10 cellular contexts compared by ENCODE assay signal in genomic region chr6:2862712-2863174, GRCh38. TPM values are rescaled to one million over a fixed set of nuclear protein-coding genes. Genes with fewer than 3 reads are reported as not detected.
DNase-seq lines count a peak whose midpoint lies in the region; ATAC-seq and TF ChIP-seq lines count a peak whose summit lies in the region.
"Had no signal": no experiment of that assay in that cellular context is flagged by ENCODE, and none has a peak within 500 bp of the region (broad histone marks: within the 10 kb centered on the region; RNA-seq: fewer than 3 reads in every experiment).

No MANE protein-coding gene starts in this region.

- H3K4me1 Mint-ChIP-seq in activated T-cell treated with anti-CD3 and anti-CD28 coated beads, Interleukin-2, amount 50 U/mL, for 72 hours (ENCODE audit: low read depth), result peaks cover 87% of the 10 kb centered on the region
- peaks cover 31% of the 10 kb centered on the region for H3K4me1 Mint-ChIP-seq in endothelial cell (ENCODE audit: unreplicated experiment)

- H3K36me3 Mint-ChIP-seq in activated T-cell treated with anti-CD3 and anti-CD28 coated beads, Interleukin-2, amount 50 U/mL, for 72 hours (ENCODE audit: insufficient read depth in 2 of 2), result peaks cover 3 to 4% of the 10 kb centered on the region in 2 donors
- H3K36me3 Mint-ChIP-seq in endothelial cell (ENCODE audit: low read depth, unreplicated experiment), result peaks cover 3% of the 10 kb centered on the region

- H3K4me3 ChIP-seq in GM06990 (replicated peaks; ENCODE audit: low read depth, low read length), result no peak overlapping the region
- H3K4me3 ChIP-seq in psoas muscle, result no peak overlapping the region

- peaks cover 13% of the 10 kb centered on the region for H3K4me1 ChIP-seq in psoas muscle

- peak overlapping the region; percentile 77 to 97 for H3K4me3 Mint-ChIP-seq in activated T-cell treated with anti-CD3 and anti-CD28 coated beads, Interleukin-2, amount 50 U/mL, for 72 hours
- H3K4me3 Mint-ChIP-seq in endothelial cell (ENCODE audit: unreplicated experiment), result no peak overlapping the region

- DNase-seq in GM06990 (ENCODE audit: extremely low read depth, insufficient read length) (peak; percentile 84), psoas muscle (no peak), HCEC 1CT (no peak), endothelial cell (ENCODE audit: low spot score) (no peak), AG08395 (ENCODE audit: low spot score) (no peak)
- peak; percentile 73 to 81 for DNase-seq in activated T-cell treated with anti-CD3 and anti-CD28 coated beads, Interleukin-2, amount 50 U/mL, for 72 hours
- DNase-seq: GDM1 had no signal

- H3K9me3 Mint-ChIP-seq in activated T-cell treated with anti-CD3 and anti-CD28 coated beads, Interleukin-2, amount 50 U/mL, for 72 hours, result no peaks in the 10 kb centered on the region
- H3K9me3 Mint-ChIP-seq in endothelial cell (ENCODE audit: unreplicated experiment), result no peaks in the 10 kb centered on the region

- no peaks in the 10 kb centered on the region for H3K9me3 ChIP-seq in psoas muscle

- no peak overlapping the region for H3K27ac ChIP-seq in psoas muscle

- 46 to 54% (median 50%) methylated on average over 3 of the region's 3 CpGs for WGBS in psoas muscle, 3 donors

- H3K27me3 Mint-ChIP-seq in activated T-cell treated with anti-CD3 and anti-CD28 coated beads, Interleukin-2, amount 50 U/mL, for 72 hours (ENCODE audit: low read depth), result no peaks in the 10 kb centered on the region
- H3K27me3 Mint-ChIP-seq in endothelial cell (ENCODE audit: unreplicated experiment), result no peaks in the 10 kb centered on the region

- ATAC-seq in GM19397 (IDR thresholded peaks at IDR 0.05; ENCODE audit: unreplicated experiment) (peak; percentile 51), HG03159 (IDR thresholded peaks at IDR 0.05; ENCODE audit: unreplicated experiment) (peak; percentile 59), psoas muscle (no peak)
- peak; percentile 65 to 75 for ATAC-seq in activated T-cell treated with anti-CD3 and anti-CD28 coated beads, Interleukin-2, amount 50 U/mL, for 72 hours (replicated peaks in 1 of 2)

- H3K36me3 ChIP-seq in GM06990 (ENCODE audit: control insufficient read depth, insufficient read depth, low read length) (no peaks in the 10 kb centered on the region), psoas muscle (ENCODE audit: insufficient read depth in 1 of 2, low read depth in 1 of 2) (no peaks in the 10 kb centered on the region)

- intact Hi-C loops in psoas muscle (cut with DNase I), result no loop called here

- H3K27ac Mint-ChIP-seq in activated T-cell treated with anti-CD3 and anti-CD28 coated beads, Interleukin-2, amount 50 U/mL, for 72 hours, result peak overlapping the region; percentile 100
- no peak overlapping the region for H3K27ac Mint-ChIP-seq in endothelial cell (ENCODE audit: unreplicated experiment)

- H3K27me3 ChIP-seq in GM06990 (replicated peaks; ENCODE audit: control insufficient read depth, insufficient read depth, low read length) (no peaks in the 10 kb centered on the region), psoas muscle (ENCODE audit: insufficient read depth in 3 of 3, low read length in 2 of 3) (no peaks in the 10 kb centered on the region)

- no peak for TF ChIP-seq CTCF in GM06990 (IDR thresholded peaks at IDR 0.05; ENCODE audit: insufficient read depth, low read length, poor library complexity, severe bottlenecking)
- TF ChIP-seq CTCF in psoas muscle (IDR thresholded peaks at IDR 0.05), result no peak
- TF ChIP-seq CTCF in endothelial cell (IDR thresholded peaks at IDR 0.05; ENCODE audit: unreplicated experiment), result no peak

RNA-seq across cellular contexts. Expression of gene SERPINB1, which starts 21.1 kb away (rescaled TPM):
- total RNA-seq in activated T-cell treated with anti-CD3 and anti-CD28 coated beads, Interleukin-2, amount 50 U/mL, for 72 hours, result 100 to 1,000 TPM; 131 to 203 TPM
- total RNA-seq in psoas muscle, result 10 to 100 TPM; 10.2 to 62.0 (median 52.2) TPM
- 100 to 1,000 TPM in 1 of 3 donors, 10 to 100 TPM in 2; 28.1 to 131 (median 33.4) TPM for polyA plus RNA-seq in psoas muscle
- 16.6 TPM for total RNA-seq in endothelial cell (ENCODE audit: unreplicated experiment)
- polyA plus RNA-seq: neural cell had no signal

RNA-seq across cellular contexts. Expression of gene SERPINB9, which starts 40.4 kb away (rescaled TPM):
- total RNA-seq in activated T-cell treated with anti-CD3 and anti-CD28 coated beads, Interleukin-2, amount 50 U/mL, for 72 hours, result 10 to 100 TPM; 70.7 to 96.1 TPM
- 1 to 10 TPM; 1.9 to 3.1 (median 2.2) TPM for total RNA-seq in psoas muscle
- polyA plus RNA-seq in psoas muscle, result 1 to 10 TPM in 2 of 3 donors, under 1 TPM in 1; 0.74 to 1.1 (median 1.0) TPM
- total RNA-seq in endothelial cell (ENCODE audit: unreplicated experiment), result 23.0 TPM

Comparison
In these comparisons a context has a peak if more than half of its experiments do, and no peak if none do; other contexts are left out.
1. DNase-seq: peak in GM06990 (single experiment) and activated T-cell treated with anti-CD3 and anti-CD28 coated beads, Interleukin-2, amount 50 U/mL, for 72 hours (2 of 2); none in psoas muscle (0 of 2), HCEC 1CT (single experiment), endothelial cell (single experiment) and AG08395 (single experiment).
2. ATAC-seq: peak in GM19397 (single experiment), HG03159 (single experiment) and activated T-cell treated with anti-CD3 and anti-CD28 coated beads, Interleukin-2, amount 50 U/mL, for 72 hours (2 of 2); none in psoas muscle (0 of 4).